ENCODE assay signal across 8 cellular contexts in genomic region chr17:37744961-37745800, GRCh38. TPM values are rescaled to one million over a fixed set of nuclear protein-coding genes. Genes with fewer than 3 reads are reported as not detected.
A peak's percentile ranks its signal among the peaks of the same experiment; 100 is the strongest.
DNase-seq lines count a peak whose midpoint lies in the region; ATAC-seq, FAIRE-seq and TF ChIP-seq lines count a peak whose summit lies in the region.

Gene HNF1B, minus strand, starts transcription at chr17:37745059. Its CDS starts 175 bp downstream, at chr17:37744884.

- peaks cover 46% of the 10 kb centered on the region for H3K27me3 ChIP-seq in bronchial epithelial cell (ENCODE audit: control insufficient read depth, insufficient read depth, low read length)
- H3K27me3 ChIP-seq in ovary, result peaks cover 3% of the 10 kb centered on the region
- H3K27me3 ChIP-seq in breast epithelium, result peaks cover 5 to 69% of the 10 kb centered on the region in 2 donors

- H3K9me3 ChIP-seq in ovary (no peaks in the 10 kb centered on the region), breast epithelium (no peaks in the 10 kb centered on the region)

- TF ChIP-seq EP300 in ovary (IDR thresholded peaks at IDR 0.05), result no peak

- H3K27ac ChIP-seq in ovary, result no peak within 1 kb of the TSS
- H3K27ac ChIP-seq in breast epithelium, result no peak within 1 kb of the TSS

- ATAC-seq in HG02981 (IDR thresholded peaks at IDR 0.05; ENCODE audit: unreplicated experiment), result peak; percentile 47
- no peak for ATAC-seq in GM19397 (IDR thresholded peaks at IDR 0.05; ENCODE audit: unreplicated experiment)

- in situ Hi-C loops in GM18951 (cut with MboI; ENCODE audit: low sequenced_read_pairs, unreplicated experiment), result no loop called here

- no peak for FAIRE-seq in bronchial epithelial cell (lab: Jason Lieb, UNC)

- 6% methylated on average over 35 of the region's 35 CpGs for WGBS in ovary, 3 donors

- no peaks in the 10 kb centered on the region for H3K36me3 ChIP-seq in bronchial epithelial cell (ENCODE audit: control insufficient read depth, insufficient read depth, low read length)
- no peaks in the 10 kb centered on the region for H3K36me3 ChIP-seq in ovary
- no peaks in the 10 kb centered on the region for H3K36me3 ChIP-seq in breast epithelium

- H3K4me3 ChIP-seq in bronchial epithelial cell (ENCODE audit: low read depth, low read length) (peak within 1 kb of the TSS; percentile 31), ovary (peak within 1 kb of the TSS; percentile 12), breast epithelium (peak within 1 kb of the TSS in 1 of 3 donors; percentile 61)

- no peak for TF ChIP-seq CTCF in bronchial epithelial cell (IDR thresholded peaks at IDR 0.05; ENCODE audit: insufficient read depth, low read length, severe bottlenecking)
- no peak for TF ChIP-seq CTCF in ovary (IDR thresholded peaks at IDR 0.05)
- no peak for TF ChIP-seq CTCF in breast epithelium (IDR thresholded peaks at IDR 0.05)

- H3K4me1 ChIP-seq in ovary (ENCODE audit: insufficient read depth) (peaks cover 9% of the 10 kb centered on the region), breast epithelium (peaks cover 5 to 16% of the 10 kb centered on the region in 2 donors)

- TF ChIP-seq POLR2A in GM18951 (IDR thresholded peaks at IDR 0.05; ENCODE audit: extremely low read depth, insufficient read depth, insufficient read length) (peak; percentile 96), ovary (IDR thresholded peaks at IDR 0.05) (no peak), breast epithelium (IDR thresholded peaks at IDR 0.05) (no peak)

- intact Hi-C loops in ovary (cut with DNase I) (no loop called here), breast epithelium (cut with DNase I; ENCODE audit: low total_unique reads) (no loop called here)

- DNase-seq in bronchial epithelial cell (ENCODE audit: low read depth) (no peak), ovary (no peak), breast epithelium (ENCODE audit: low spot score in 2 of 2) (no peak), NCI-H128 (lab: John Stamatoyannopoulos, UW; ENCODE audit: unreplicated experiment) (no peak)
- DNase-seq in stimulated activated CD4-positive, alpha-beta T cell treated with anti-CD3 and anti-CD28 coated beads, Interleukin-1b, Interleukin-23, amount 100 ng/mL, for 48 hours, result no peak

RNA-seq across cellular contexts. Expression of gene HNF1B, which starts in this region (rescaled TPM):
- total RNA-seq in bronchial epithelial cell (not detected in 2 replicates), ovary (1 to 10 TPM in 2 of 7 donors, under 1 TPM in 3, not detected in 2; 0.60 to 9.5 (median 0.84) TPM), breast epithelium (under 1 TPM in 1 of 3 donors, not detected in 2; 0.33 TPM)
- polyA plus RNA-seq in ovary, result under 1 TPM in 1 of 2 donors, not detected in 1; 0.05 TPM
